Comparison of ENCODE assay signal across 20 cellular contexts in the genomic region with DNA sequence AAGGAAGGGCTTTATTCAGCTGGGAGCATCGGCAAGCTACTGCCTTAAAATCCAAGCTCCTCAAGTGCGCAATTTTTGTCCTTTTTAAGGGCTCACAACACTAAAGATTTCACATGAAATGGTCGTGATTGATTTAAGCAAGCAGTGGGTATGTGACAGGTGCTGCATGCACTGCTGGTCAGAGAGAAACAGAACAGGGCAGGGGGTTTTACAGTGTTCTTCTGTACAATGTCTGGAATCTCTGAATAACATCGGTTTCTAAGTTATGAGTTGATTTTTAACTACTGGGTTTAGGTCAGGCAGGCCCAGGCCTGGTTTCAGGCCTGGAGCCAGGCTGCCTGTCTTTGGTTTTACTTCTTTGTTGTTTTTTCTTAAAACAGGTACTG. TPM values are rescaled to one million over a fixed set of nuclear protein-coding genes. Genes with fewer than 3 reads are reported as not detected.
DNase-seq lines count a peak whose midpoint lies in the region; ATAC-seq, FAIRE-seq and TF ChIP-seq lines count a peak whose summit lies in the region.
"Had no signal": no experiment of that assay in that cellular context is flagged by ENCODE, and none has a peak within 500 bp of the region (broad histone marks: within the 10 kb centered on the region; RNA-seq: fewer than 3 reads in every experiment).

No MANE protein-coding gene starts in this region.

- no peak for FAIRE-seq in frontal cortex (lab: Jason Lieb, UNC)
- FAIRE-seq: astrocyte, colon, endothelial cell of umbilical vein had no signal

- no peak for TF ChIP-seq CTCF in kidney epithelial cell (IDR thresholded peaks at IDR 0.05; ENCODE audit: insufficient read depth, low read length, poor library complexity, severe bottlenecking)

- no peak overlapping the region for H3K4me3 ChIP-seq in kidney epithelial cell (ENCODE audit: low read depth, low read length)
- H3K4me3 ChIP-seq: gastrocnemius medialis, lung had no signal

- no peaks in the 10 kb centered on the region for H3K27me3 ChIP-seq in kidney epithelial cell (ENCODE audit: control insufficient read depth, insufficient read depth, low read length)
- H3K27me3 ChIP-seq: gastrocnemius medialis had no signal

- DNase-seq in kidney epithelial cell (ENCODE audit: low read depth) (peak; percentile 47), frontal cortex (ENCODE audit: low spot score in 2 of 2) (no peak), DMS 273 treated with DMSO at 0.1 percent for 48 hours (lab: John Stamatoyannopoulos, UW) (no peak)
- no peak for DNase-seq in activated CD4-positive, alpha-beta T cell treated with anti-CD3 and anti-CD28 coated beads, Interleukin-2, amount 50 U/mL, for 4 hours
- DNase-seq: activated gamma-delta T cell; COR-L47; gastrocnemius medialis; NCI-H1092 treated with DMSO at 0.1 percent for 48 hours; NCI-H2171 treated with DMSO at 0.1 percent for 48 hours; nephron progenitor cell; stimulated activated CD4-positive, alpha-beta T cell treated with anti-CD3 and anti-CD28 coated beads, Interleukin-15, amount 100 ng/mL, for 24 hours; T-cell had no signal

- no peaks in the 10 kb centered on the region for H3K36me3 ChIP-seq in kidney epithelial cell (ENCODE audit: control insufficient read depth, insufficient read depth, low read length)
- H3K36me3 ChIP-seq: gastrocnemius medialis had no signal

- ATAC-seq in GM18511 (IDR thresholded peaks at IDR 0.05; ENCODE audit: unreplicated experiment): peak; percentile 58
- ATAC-seq in GM21825 (IDR thresholded peaks at IDR 0.05; ENCODE audit: unreplicated experiment): peak; percentile 44
- peak; percentile 40 for ATAC-seq in HG03139 (IDR thresholded peaks at IDR 0.05; ENCODE audit: unreplicated experiment)
- ATAC-seq in GM18517 (IDR thresholded peaks at IDR 0.05; ENCODE audit: unreplicated experiment): no peak
- ATAC-seq: gastrocnemius medialis, T-cell had no signal

RNA-seq across cellular contexts. Expression of gene UGT2B17, which starts 6.0 kb away (rescaled TPM):
- total RNA-seq in kidney epithelial cell (not detected in 2 replicates), frontal cortex (not detected)
- total RNA-seq: astrocyte, endothelial cell of umbilical vein had no signal
